8 cellular contexts compared by ENCODE assay signal in genomic region chr16:1989826-1990335, GRCh38. TPM values are rescaled to one million over a fixed set of nuclear protein-coding genes. Genes with fewer than 3 reads are reported as not detected.
DNase-seq lines count a peak whose midpoint lies in the region; FAIRE-seq and TF ChIP-seq lines count a peak whose summit lies in the region.

A gene with protein sequence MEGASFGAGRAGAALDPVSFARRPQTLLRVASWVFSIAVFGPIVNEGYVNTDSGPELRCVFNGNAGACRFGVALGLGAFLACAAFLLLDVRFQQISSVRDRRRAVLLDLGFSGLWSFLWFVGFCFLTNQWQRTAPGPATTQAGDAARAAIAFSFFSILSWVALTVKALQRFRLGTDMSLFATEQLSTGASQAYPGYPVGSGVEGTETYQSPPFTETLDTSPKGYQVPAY (plus strand): TSS chr16:1989970. CDS start chr16:1990103, 133 bp downstream.

- peak within 1 kb of the TSS; percentile 73 for H2BK12ac ChIP-seq in neuronal stem cell (ENCODE audit: low read length)

- no peak within 1 kb of the TSS for H4K91ac ChIP-seq in neuronal stem cell (ENCODE audit: low read depth, low read length, poor library complexity)

- TF ChIP-seq CTCF in D721Med (IDR thresholded peaks at IDR 0.05; ENCODE audit: insufficient read depth, missing control alignments), result no peak
- no peak for TF ChIP-seq CTCF in coronary artery (IDR thresholded peaks at IDR 0.05)
- no peak for TF ChIP-seq CTCF in thyroid gland (IDR thresholded peaks at IDR 0.05)

- H3K27ac ChIP-seq in Karpas-422 (ENCODE audit: low read length) (no peak within 1 kb of the TSS), coronary artery (no peak within 1 kb of the TSS), neuronal stem cell (replicated peaks; ENCODE audit: low read length) (no peak within 1 kb of the TSS), thyroid gland (no peak within 1 kb of the TSS)

- peak within 1 kb of the TSS; percentile 96 for H3K23ac ChIP-seq in neuronal stem cell (ENCODE audit: low read depth, low read length, poor library complexity)

- H3K36me3 ChIP-seq in Karpas-422 (ENCODE audit: insufficient read depth, low read length) (no peaks in the 10 kb centered on the region), neuronal stem cell (replicated peaks in 1 of 2; ENCODE audit: control insufficient read depth in 2 of 2, insufficient read depth in 2 of 2, low read length in 2 of 2) (peaks cover 22 to 24% of the 10 kb centered on the region in 2 donors), thyroid gland (peaks cover 10 to 13% of the 10 kb centered on the region in 2 donors)

- H2AFZ ChIP-seq in Karpas-422 (ENCODE audit: low read length), result peak within 1 kb of the TSS; percentile 67; the same call in 1 of the 2 replicates
- H2AFZ ChIP-seq in neuronal stem cell (ENCODE audit: low read length), result peak within 1 kb of the TSS; percentile 87

- FAIRE-seq in D721Med (lab: Jason Lieb, UNC), result no peak

- H3K79me2 ChIP-seq in Karpas-422 (ENCODE audit: low read length), result peaks cover 6% of the 10 kb centered on the region

- no peaks in the 10 kb centered on the region for H4K20me1 ChIP-seq in Karpas-422 (ENCODE audit: insufficient read depth, low read depth, low read length)

- H3K9ac ChIP-seq in Karpas-422 (ENCODE audit: low read length) (peak within 1 kb of the TSS; percentile 68), neuronal stem cell (ENCODE audit: low read depth, low read length, poor library complexity) (peak within 1 kb of the TSS; percentile 72)

- H3K4ac ChIP-seq in neuronal stem cell (ENCODE audit: low read length), result peak within 1 kb of the TSS; percentile 66

- peak within 1 kb of the TSS; percentile 98 for H2BK5ac ChIP-seq in neuronal stem cell (ENCODE audit: low read length)

- H3K4me1 ChIP-seq in Karpas-422 (ENCODE audit: low read length), result peaks cover 32% of the 10 kb centered on the region
- H3K4me1 ChIP-seq in neuronal stem cell (ENCODE audit: control insufficient read depth in 2 of 2, insufficient read depth in 1 of 2, low read depth in 1 of 2, low read length in 2 of 2), result peaks cover 17 to 23% of the 10 kb centered on the region in 2 donors
- peaks cover 24 to 41% of the 10 kb centered on the region in 2 donors for H3K4me1 ChIP-seq in thyroid gland

- H3K4me2 ChIP-seq in Karpas-422 (ENCODE audit: low read depth, low read length, poor library complexity, severe bottlenecking), result peak within 1 kb of the TSS; percentile 89
- H3K4me2 ChIP-seq in neuronal stem cell (ENCODE audit: insufficient read depth, low read length, poor library complexity, severe bottlenecking), result peak within 1 kb of the TSS; percentile 86

- no CpG with 5 or more reads among the region's 66 CpGs for WGBS in neuronal stem cell (ENCODE audit: extremely low coverage in 2 of 2, insufficient read length in 2 of 2, insufficient replicate concordance in 1 of 2), 2 donors
- whole genome bisulfite sequencing in thyroid gland, 2 donors, result 0 to 13% methylated on average over 2 to 4 of the region's 66 CpGs

- peak within 1 kb of the TSS; percentile 88 for H2BK15ac ChIP-seq in neuronal stem cell (ENCODE audit: low read length)

- TF ChIP-seq POLR2A in thyroid gland (IDR thresholded peaks at IDR 0.05), result no peak

- peak within 1 kb of the TSS; percentile 91 for H2BK120ac ChIP-seq in neuronal stem cell (ENCODE audit: low read depth, low read length)

- intact Hi-C loops in thyroid gland (cut with DNase I), result no loop called here

- H3K18ac ChIP-seq in neuronal stem cell (ENCODE audit: low read length), result peak within 1 kb of the TSS; percentile 97

- H2AK5ac ChIP-seq in neuronal stem cell (ENCODE audit: low read depth, low read length), result peak within 1 kb of the TSS; percentile 94

- H3K9me2 ChIP-seq in Karpas-422 (replicated peaks; ENCODE audit: insufficient read depth, low read length), result no peaks in the 10 kb centered on the region

- no peak within 1 kb of the TSS for H4K8ac ChIP-seq in neuronal stem cell (ENCODE audit: low read depth, low read length)

- H3K79me1 ChIP-seq in neuronal stem cell (ENCODE audit: low read depth, low read length), result peaks cover 6% of the 10 kb centered on the region

- H3K27me3 ChIP-seq in Karpas-422 (ENCODE audit: low read length) (no peaks in the 10 kb centered on the region), neuronal stem cell (ENCODE audit: control insufficient read depth in 3 of 3, insufficient read depth in 3 of 3, low read depth in 1 of 3, low read length in 3 of 3) (peaks cover 18 to 37% (median 34%) of the 10 kb centered on the region in 3 experiments), thyroid gland (peaks cover 14% of the 10 kb centered on the region)

- H3K4me3 ChIP-seq in Karpas-422 (ENCODE audit: low read length), result peak within 1 kb of the TSS; percentile 74
- H3K4me3 ChIP-seq in coronary artery, result peak within 1 kb of the TSS; percentile 58
- H3K4me3 ChIP-seq in neuronal stem cell (ENCODE audit: low read length in 2 of 2), result peak within 1 kb of the TSS; percentile 41 to 85
- H3K4me3 ChIP-seq in thyroid gland (replicated peaks in 1 of 3), result no peak within 1 kb of the TSS

- peak within 1 kb of the TSS; percentile 89 for H3K14ac ChIP-seq in neuronal stem cell (ENCODE audit: low read length)

- H3K9me3 ChIP-seq in Karpas-422 (ENCODE audit: low read length), result no peaks in the 10 kb centered on the region
- peaks cover 0 to 4% of the 10 kb centered on the region in 2 donors for H3K9me3 ChIP-seq in neuronal stem cell (replicated peaks in 1 of 2; ENCODE audit: control insufficient read depth in 2 of 2, insufficient read depth in 1 of 2, low read depth in 1 of 2, low read length in 2 of 2)
- no peaks in the 10 kb centered on the region for H3K9me3 ChIP-seq in thyroid gland

- DNase-seq in D721Med (ENCODE audit: insufficient read length, low spot score) (peak; percentile 61), Karpas-422 (peak; percentile 71), coronary artery (ENCODE audit: low spot score) (no peak), neuronal stem cell (ENCODE audit: low spot score) (no peak), SKM-1 (lab: John Stamatoyannopoulos, UW; ENCODE audit: unreplicated experiment) (no peak), H4 (ENCODE audit: low spot score) (no peak), thyroid gland (no peak)
- no peak for DNase-seq in NK-92 treated with Interleukin-12 subunit alpha and Interleukin-12 subunit beta, amount 100 ng/mL, for 24 hours (lab: John Stamatoyannopoulos, UW)

RNA-seq across cellular contexts. Expression of the gene that starts here (rescaled TPM):
- total RNA-seq in Karpas-422 (2014; rRNA removed; shearing (Covaris generic); ENCODE audit: low replicate concordance), result 5.3 and 16.3 TPM in 2 replicates
- polyA plus RNA-seq in neuronal stem cell (2013, experiment 1 of 2), result 17.3 TPM
- 17.9 TPM for polyA plus RNA-seq in neuronal stem cell (2013, experiment 2 of 2)
- 3.4 and 7.7 TPM in 2 replicates for total RNA-seq in H4 (2014; rRNA removed; shearing (Covaris generic))
- total RNA-seq in thyroid gland, result not detected

Comparison
In these comparisons a context has a peak if more than half of its experiments do, and no peak if none do; other contexts are left out.
1. DNase-seq: peak in D721Med (single experiment) and Karpas-422 (single experiment); none in coronary artery (single experiment), neuronal stem cell (single experiment), SKM-1 (single experiment), H4 (single experiment), NK-92 treated with Interleukin-12 subunit alpha and Interleukin-12 subunit beta, amount 100 ng/mL, for 24 hours (single experiment) and thyroid gland (0 of 2).
2. H3K4me3 ChIP-seq: peak in Karpas-422 (single experiment), coronary artery (single experiment) and neuronal stem cell (2 of 2); none in thyroid gland (0 of 3).